Comparison of ENCODE assay signal across 8 cellular contexts in genomic region chr1:75134939-75135828, GRCh38. TPM values are rescaled to one million over a fixed set of nuclear protein-coding genes. Genes with fewer than 3 reads are reported as not detected.
DNase-seq lines count a peak whose midpoint lies in the region; ATAC-seq and TF ChIP-seq lines count a peak whose summit lies in the region.

No MANE protein-coding gene starts in this region.

- intact Hi-C loops in CD8-positive, alpha-beta T cell (cut with DNase I, micrococcal nuclease), result no loop called here

- CTCF ChIA-PET in CD8-positive, alpha-beta T cell (lab: Charles Lee), result no interaction called here

- H3K9ac ChIP-seq in MM.1S (ENCODE audit: low read length) (peak overlapping the region; percentile 96), duodenal mucosa (ENCODE audit: low read depth in 1 of 2, low read length in 2 of 2) (no peak overlapping the region)

- peak overlapping the region; percentile 92 for H2AFZ ChIP-seq in MM.1S (ENCODE audit: low read length)

- H3K27me3 ChIP-seq in MM.1S (replicated peaks; ENCODE audit: insufficient read depth, low read length) (no peaks in the 10 kb centered on the region), duodenal mucosa (ENCODE audit: control insufficient read depth in 1 of 2, insufficient read depth in 2 of 2, low read length in 2 of 2) (peaks cover 65 to 86% of the 10 kb centered on the region in 2 donors)
- H3K27me3 ChIP-seq in CD8-positive, alpha-beta T cell (ENCODE audit: insufficient read depth, low read length), result peaks cover 16% of the 10 kb centered on the region

- peaks cover 31% of the 10 kb centered on the region for H3F3A ChIP-seq in MM.1S (ENCODE audit: insufficient read depth, low read length)

- POLR2A ChIA-PET in CD8-positive, alpha-beta T cell (lab: Charles Lee), result no interaction called here

- H4K20me1 ChIP-seq in MM.1S (ENCODE audit: insufficient read depth, low read length), result no peaks in the 10 kb centered on the region

- H3K27me3 Mint-ChIP-seq in neural crest cell (ENCODE audit: low read depth), result peaks cover 100% of the 10 kb centered on the region
- peaks cover 68% of the 10 kb centered on the region for H3K27me3 Mint-ChIP-seq in CD8-positive, alpha-beta T cell (ENCODE audit: low read depth)

- peak overlapping the region; percentile 77 for H3K4me2 ChIP-seq in MM.1S (ENCODE audit: low read depth, low read length)

- H3K36me3 Mint-ChIP-seq in neural crest cell (ENCODE audit: low read depth), result no peaks in the 10 kb centered on the region
- no peaks in the 10 kb centered on the region for H3K36me3 Mint-ChIP-seq in CD8-positive, alpha-beta T cell

- H3K9me3 Mint-ChIP-seq in neural crest cell, result no peaks in the 10 kb centered on the region
- no peaks in the 10 kb centered on the region for H3K9me3 Mint-ChIP-seq in CD8-positive, alpha-beta T cell

- H3K27ac Mint-ChIP-seq in neural crest cell (ENCODE audit: unreplicated experiment), result no peak overlapping the region
- H3K27ac Mint-ChIP-seq in CD8-positive, alpha-beta T cell, result no peak overlapping the region

- TF ChIP-seq CTCF in MM.1S (IDR thresholded peaks at IDR 0.05; ENCODE audit: low read length) (no peak), neural crest cell (conservative IDR thresholded peaks at IDR 0.05) (no peak)
- no peak for TF ChIP-seq CTCF in CD8-positive, alpha-beta T cell (IDR thresholded peaks at IDR 0.05)

- H3K9me3 ChIP-seq in MM.1S (replicated peaks; ENCODE audit: insufficient read depth, low read length), result no peaks in the 10 kb centered on the region
- H3K9me3 ChIP-seq in duodenal mucosa (ENCODE audit: control insufficient read depth in 1 of 2, low read length in 2 of 2), result no peaks in the 10 kb centered on the region
- H3K9me3 ChIP-seq in CD8-positive, alpha-beta T cell (ENCODE audit: low read length), result no peaks in the 10 kb centered on the region

- H3K4me3 Mint-ChIP-seq in neural crest cell, result peak overlapping the region; percentile 81
- no peak overlapping the region for H3K4me3 Mint-ChIP-seq in CD8-positive, alpha-beta T cell

- H3K9me2 ChIP-seq in MM.1S (replicated peaks; ENCODE audit: insufficient read depth, low read length), result no peaks in the 10 kb centered on the region

- DNase-seq in DMS53 treated with DMSO at 0.1 percent for 48 hours (lab: John Stamatoyannopoulos, UW; ENCODE audit: unreplicated experiment) (peak; percentile 56), MM.1S (peak; percentile 60), neural crest cell (ENCODE audit: low read depth, low spot score) (peak; percentile 28)
- DNase-seq in CD8-positive, alpha-beta T cell, result no peak

- H3K36me3 ChIP-seq in MM.1S (replicated peaks; ENCODE audit: insufficient read depth, low read length) (no peaks in the 10 kb centered on the region), duodenal mucosa (ENCODE audit: control insufficient read depth in 1 of 2, insufficient read depth in 2 of 2, low read length in 2 of 2) (no peaks in the 10 kb centered on the region)
- H3K36me3 ChIP-seq in CD8-positive, alpha-beta T cell (ENCODE audit: insufficient read depth, low read length), result no peaks in the 10 kb centered on the region

- ATAC-seq in HG03565 (IDR thresholded peaks at IDR 0.05; ENCODE audit: unreplicated experiment) (no peak), HG02840 (IDR thresholded peaks at IDR 0.05; ENCODE audit: low FRiP score, unreplicated experiment) (no peak), HG02884 (IDR thresholded peaks at IDR 0.05; ENCODE audit: unreplicated experiment) (no peak)
- ATAC-seq in CD8-positive, alpha-beta T cell, result no peak

- H3K4me1 ChIP-seq in MM.1S (ENCODE audit: low read length) (no peaks in the 10 kb centered on the region), duodenal mucosa (ENCODE audit: control insufficient read depth in 1 of 2, insufficient read depth in 2 of 2, low read length in 2 of 2) (no peaks in the 10 kb centered on the region)
- H3K4me1 ChIP-seq in CD8-positive, alpha-beta T cell (ENCODE audit: insufficient read depth, low read length), result no peaks in the 10 kb centered on the region

- peak overlapping the region; percentile 90 for H3K4me3 ChIP-seq in MM.1S (ENCODE audit: low read length)
- peak overlapping the region; percentile 51 to 55 for H3K4me3 ChIP-seq in duodenal mucosa (ENCODE audit: low read depth in 1 of 2, low read length in 2 of 2)
- no peak overlapping the region for H3K4me3 ChIP-seq in CD8-positive, alpha-beta T cell (ENCODE audit: low read depth, low read length)

- peak overlapping the region; percentile 87 for H3K27ac ChIP-seq in MM.1S (ENCODE audit: low read length)
- H3K27ac ChIP-seq in duodenal mucosa (ENCODE audit: low read depth, low read length), result no peak overlapping the region
- no peak overlapping the region for H3K27ac ChIP-seq in CD8-positive, alpha-beta T cell (ENCODE audit: low read depth, low read length)

- peaks cover 78% of the 10 kb centered on the region for H3K79me2 ChIP-seq in MM.1S (ENCODE audit: low read length)

- peaks cover 39% of the 10 kb centered on the region for H3K4me1 Mint-ChIP-seq in neural crest cell
- peaks cover 11% of the 10 kb centered on the region for H3K4me1 Mint-ChIP-seq in CD8-positive, alpha-beta T cell (ENCODE audit: low read depth)

RNA-seq across cellular contexts. Expression of gene LHX8, which starts 1.0 kb away (rescaled TPM):
- total RNA-seq in neural crest cell, result not detected in 2 replicates
- not detected for total RNA-seq in CD8-positive, alpha-beta T cell

Comparison
In these comparisons a context has a peak if more than half of its experiments do, and no peak if none do; other contexts are left out.
1. DNase-seq: peak in DMS53 treated with DMSO at 0.1 percent for 48 hours (single experiment), MM.1S (single experiment) and neural crest cell (single experiment); none in CD8-positive, alpha-beta T cell (0 of 7).